In the genomic region with DNA sequence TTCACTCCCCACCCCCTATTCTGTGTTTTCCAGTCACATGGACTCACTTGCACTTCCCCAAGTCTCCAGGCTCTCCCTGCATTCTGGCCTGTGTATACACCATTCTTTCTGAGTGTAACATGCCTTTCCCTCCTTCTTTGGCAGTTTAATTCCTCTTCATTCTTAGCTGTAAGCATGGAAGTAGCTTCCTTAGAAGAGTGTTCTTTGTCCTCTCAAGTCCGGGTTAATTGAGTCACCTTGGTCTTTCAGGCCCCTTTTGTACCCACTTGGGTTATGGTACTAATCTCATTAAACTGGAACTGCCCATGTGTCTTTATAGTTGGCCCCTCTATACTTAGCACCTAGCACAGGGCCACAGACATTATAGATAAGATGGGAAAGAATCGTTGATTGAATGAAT, we compare ENCODE assay signal across 24 cellular contexts.
A peak's percentile ranks its signal among the peaks of the same experiment; 100 is the strongest.
DNase-seq lines count a peak whose midpoint lies in the region; ATAC-seq and TF ChIP-seq lines count a peak whose summit lies in the region.
"Had no signal": no experiment of that assay in that cellular context is flagged by ENCODE, and none has a peak within 500 bp of the region (broad histone marks: within the 10 kb centered on the region; RNA-seq: fewer than 3 reads in every experiment).

No MANE protein-coding gene starts in this region.

- no peak overlapping the region for H3K9ac ChIP-seq in neuronal stem cell (ENCODE audit: low read depth, low read length, poor library complexity)
- H3K9ac ChIP-seq: BLaER1 treated with 17β-estradiol and CSF1 and Interleukin-3, amounts not matched to agents 10 nM and 100 nM had no signal

- no peak overlapping the region for H3K27ac ChIP-seq in GM23338 (ENCODE audit: low read depth)
- H3K27ac ChIP-seq in OCI-LY7 (ENCODE audit: low read depth, low read length, poor library complexity, severe bottlenecking): no peak overlapping the region
- no peak overlapping the region for H3K27ac ChIP-seq in neuronal stem cell (replicated peaks; ENCODE audit: low read length)
- no peak overlapping the region for H3K27ac ChIP-seq in ovary
- H3K27ac ChIP-seq: A549; BLaER1 treated with 17β-estradiol and CSF1 and Interleukin-3, amounts not matched to agents 10 nM and 100 nM had no signal

- H2BK120ac ChIP-seq in neuronal stem cell (ENCODE audit: low read depth, low read length): no peak overlapping the region

- BruUV-seq in OCI-LY7 (replicated peaks; lab: Mats Ljungman, UMichigan): no TSS peak

- H3K4me3 ChIP-seq in GM23338: no peak overlapping the region
- no peak overlapping the region for H3K4me3 ChIP-seq in OCI-LY7 (ENCODE audit: low read depth, low read length, poor library complexity, severe bottlenecking)
- H3K4me3 ChIP-seq in neuronal stem cell (ENCODE audit: low read length in 2 of 2): no peak overlapping the region
- H3K4me3 ChIP-seq in ovary: no peak overlapping the region
- H3K4me3 ChIP-seq: A549; BLaER1 treated with 17β-estradiol and CSF1 and Interleukin-3, amounts not matched to agents 10 nM and 100 nM; GM12878; HAP-1 had no signal

- H2AK5ac ChIP-seq in neuronal stem cell (ENCODE audit: low read depth, low read length): no peak overlapping the region

- no peak overlapping the region for H4K91ac ChIP-seq in neuronal stem cell (ENCODE audit: low read depth, low read length, poor library complexity)

- no peak overlapping the region for H2BK5ac ChIP-seq in neuronal stem cell (ENCODE audit: low read length)

- no peak overlapping the region for H3K23ac ChIP-seq in neuronal stem cell (ENCODE audit: low read depth, low read length, poor library complexity)

- H3K27me3 Mint-ChIP-seq in GM23338 (ENCODE audit: insufficient read depth, low read depth, poor library complexity): no peaks in the 10 kb centered on the region
- H3K27me3 Mint-ChIP-seq: CD4-positive, alpha-beta T cell; CD8-positive, alpha-beta memory T cell had no signal

- no peak overlapping the region for H3K4ac ChIP-seq in neuronal stem cell (ENCODE audit: low read length)

- no peaks in the 10 kb centered on the region for H3K79me2 ChIP-seq in GM23338 (replicated peaks; ENCODE audit: insufficient read depth)
- no peaks in the 10 kb centered on the region for H3K79me2 ChIP-seq in OCI-LY7 (ENCODE audit: insufficient read depth, low read depth, low read length)

- H2BK15ac ChIP-seq in neuronal stem cell (ENCODE audit: low read length): no peak overlapping the region

- H4K8ac ChIP-seq in neuronal stem cell (ENCODE audit: low read depth, low read length): no peak overlapping the region

- intact Hi-C loops in OCI-LY7 (cut with micrococcal nuclease; ENCODE audit: unreplicated experiment) (no loop called here), ovary (cut with DNase I) (no loop called here)

- TF ChIP-seq CTCF in GM23338 (conservative IDR thresholded peaks at IDR 0.05; ENCODE audit: low read depth in 2 of 2) (no peak), OCI-LY7 (conservative IDR thresholded peaks at IDR 0.05; ENCODE audit: low read length) (no peak), ovary (IDR thresholded peaks at IDR 0.05) (no peak)

- no peak for TF ChIP-seq POLR2A in ovary (IDR thresholded peaks at IDR 0.05)

- no peak for DNase-seq in GM23338 (ENCODE audit: low spot score)
- DNase-seq in OCI-LY7 (ENCODE audit: low spot score): no peak
- DNase-seq in ecto neural progenitor cell (ENCODE audit: low spot score): peak; percentile 49
- DNase-seq in neuronal stem cell (ENCODE audit: low spot score): peak; percentile 71
- DNase-seq in ovary: no peak
- DNase-seq: 8988T; ACHN; AML-193; BE2C; CD4-positive, alpha-beta T cell; CD8-positive, alpha-beta memory T cell; DMS 273 treated with DMSO at 0.1 percent for 48 hours; DMS79; EL; GDM1; GOT3; HFFc6 had no signal

- no peaks in the 10 kb centered on the region for H3K4me1 ChIP-seq in GM23338 (ENCODE audit: insufficient read depth)
- H3K4me1 ChIP-seq in OCI-LY7 (ENCODE audit: insufficient read depth, low read length, poor library complexity, severe bottlenecking): peaks cover 18% of the 10 kb centered on the region
- no peaks in the 10 kb centered on the region for H3K4me1 ChIP-seq in neuronal stem cell (ENCODE audit: control insufficient read depth in 2 of 2, insufficient read depth in 1 of 2, low read depth in 1 of 2, low read length in 2 of 2)
- H3K4me1 ChIP-seq in ovary (ENCODE audit: insufficient read depth): no peaks in the 10 kb centered on the region
- H3K4me1 ChIP-seq: A549; BE2C; BLaER1 treated with 17β-estradiol and CSF1 and Interleukin-3, amounts not matched to agents 10 nM and 100 nM; HAP-1 had no signal

- POLR2A ChIA-PET in OCI-LY7 (lab: Charles Lee): interaction anchor here (1.1 to 4.8 kb wide), 2 partner anchors 13 to 14 kb away, joined by 4 to 34 read pairs; no protein-coding TSS in a partner anchor

- no peak overlapping the region for H3K4me2 ChIP-seq in GM23338
- no peak overlapping the region for H3K4me2 ChIP-seq in OCI-LY7 (ENCODE audit: low read length)
- H3K4me2 ChIP-seq in neuronal stem cell (ENCODE audit: insufficient read depth, low read length, poor library complexity, severe bottlenecking): no peak overlapping the region
- H3K4me2 ChIP-seq: A549; BLaER1 treated with 17β-estradiol and CSF1 and Interleukin-3, amounts not matched to agents 10 nM and 100 nM had no signal

- H3K27me3 ChIP-seq in GM23338 (ENCODE audit: insufficient read depth): no peaks in the 10 kb centered on the region
- H3K27me3 ChIP-seq in neuronal stem cell (ENCODE audit: control insufficient read depth in 3 of 3, insufficient read depth in 3 of 3, low read depth in 1 of 3, low read length in 3 of 3): no peaks in the 10 kb centered on the region
- H3K27me3 ChIP-seq in ovary: no peaks in the 10 kb centered on the region
- H3K27me3 ChIP-seq: BE2C; BLaER1 treated with 17β-estradiol and CSF1 and Interleukin-3, amounts not matched to agents 10 nM and 100 nM had no signal

- H3K14ac ChIP-seq in neuronal stem cell (ENCODE audit: low read length): no peak overlapping the region

- H2AFZ ChIP-seq in GM23338 (peak overlapping the region; percentile 34; the same call in 1 of the 2 replicates), OCI-LY7 (ENCODE audit: low read length) (peak overlapping the region; percentile 90; the same call in 1 of the 2 replicates), neuronal stem cell (ENCODE audit: low read length) (peak overlapping the region; percentile 50)

- no peaks in the 10 kb centered on the region for H3K9me3 Mint-ChIP-seq in GM23338
- H3K9me3 Mint-ChIP-seq: HFFc6 had no signal

- no peaks in the 10 kb centered on the region for H3F3A ChIP-seq in GM23338 (replicated peaks; ENCODE audit: low read depth)

- H3K36me3 ChIP-seq in GM23338 (ENCODE audit: insufficient read depth): no peaks in the 10 kb centered on the region
- no peaks in the 10 kb centered on the region; the same call in 1 of the 2 replicates for H3K36me3 ChIP-seq in OCI-LY7 (ENCODE audit: insufficient read depth, low read length)
- H3K36me3 ChIP-seq in neuronal stem cell (replicated peaks in 1 of 2; ENCODE audit: control insufficient read depth in 2 of 2, insufficient read depth in 2 of 2, low read length in 2 of 2): no peaks in the 10 kb centered on the region
- no peaks in the 10 kb centered on the region for H3K36me3 ChIP-seq in ovary
- H3K36me3 ChIP-seq: BE2C; BLaER1 treated with 17β-estradiol and CSF1 and Interleukin-3, amounts not matched to agents 10 nM and 100 nM; HAP-1 had no signal

- H2BK12ac ChIP-seq in neuronal stem cell (ENCODE audit: low read length): no peak overlapping the region

- H3K4me3 Mint-ChIP-seq in GM23338: no peak overlapping the region
- H3K4me3 Mint-ChIP-seq: CD14-positive monocyte; CD4-positive, alpha-beta T cell; CD8-positive, alpha-beta memory T cell; HFFc6 had no signal

- H3K18ac ChIP-seq in neuronal stem cell (ENCODE audit: low read length): no peak overlapping the region

- WGBS in neuronal stem cell (ENCODE audit: extremely low coverage in 2 of 2, insufficient read length in 2 of 2, insufficient replicate concordance in 1 of 2), 2 donors: no CpG with 5 or more reads among the region's 2 CpGs
- WGBS in ovary, 3 donors: 91 to 95% (median 91%) methylated on average over 2 of the region's 2 CpGs

- no peak for TF ChIP-seq EP300 in ovary (IDR thresholded peaks at IDR 0.05)

- no peaks in the 10 kb centered on the region for H4K20me1 ChIP-seq in GM23338 (replicated peaks; ENCODE audit: insufficient read depth)
- H4K20me1 ChIP-seq in OCI-LY7 (ENCODE audit: insufficient read depth, low read length): no peaks in the 10 kb centered on the region
- H4K20me1 ChIP-seq: BLaER1 treated with 17β-estradiol and CSF1 and Interleukin-3, amounts not matched to agents 10 nM and 100 nM had no signal

- H3K36me3 Mint-ChIP-seq in GM23338 (ENCODE audit: low read depth): no peaks in the 10 kb centered on the region
- H3K36me3 Mint-ChIP-seq: CD14-positive monocyte; CD8-positive, alpha-beta memory T cell had no signal

- CTCF ChIA-PET in OCI-LY7 (lab: Charles Lee; ENCODE audit: unreplicated experiment): no interaction called here

- H3K4me1 Mint-ChIP-seq in GM23338: no peaks in the 10 kb centered on the region
- H3K4me1 Mint-ChIP-seq: CD14-positive monocyte; CD8-positive, alpha-beta memory T cell had no signal

- H3K9me2 ChIP-seq in GM23338 (ENCODE audit: insufficient read depth) (no peaks in the 10 kb centered on the region), OCI-LY7 (ENCODE audit: insufficient read depth, low read length) (no peaks in the 10 kb centered on the region)

- ATAC-seq in GM23338: no peak
- ATAC-seq in HG03108 (IDR thresholded peaks at IDR 0.05; ENCODE audit: unreplicated experiment): no peak
- ATAC-seq in HG03045 (IDR thresholded peaks at IDR 0.05; ENCODE audit: unreplicated experiment): no peak
- ATAC-seq: A549, GM12878 had no signal

- H3K79me1 ChIP-seq in neuronal stem cell (ENCODE audit: low read depth, low read length): no peaks in the 10 kb centered on the region

- H3K27ac Mint-ChIP-seq in GM23338: no peak overlapping the region
- H3K27ac Mint-ChIP-seq: CD14-positive monocyte; CD4-positive, alpha-beta T cell; CD8-positive, alpha-beta memory T cell; HFFc6 had no signal

- no peaks in the 10 kb centered on the region for H3K9me3 ChIP-seq in OCI-LY7 (ENCODE audit: low read length)
- no peaks in the 10 kb centered on the region for H3K9me3 ChIP-seq in neuronal stem cell (replicated peaks in 1 of 2; ENCODE audit: control insufficient read depth in 2 of 2, insufficient read depth in 1 of 2, low read depth in 1 of 2, low read length in 2 of 2)
- no peaks in the 10 kb centered on the region for H3K9me3 ChIP-seq in ovary
- H3K9me3 ChIP-seq: A549; BE2C; BLaER1 treated with 17β-estradiol and CSF1 and Interleukin-3, amounts not matched to agents 10 nM and 100 nM; HAP-1 had no signal

TF ChIP-seq in GM23338, 12 proteins besides CTCF, POLR2A, EP300 and RAD21 (continues in another document):
- no peak for TF ChIP-seq CREB1 (CRISPR knock-in tag; IDR thresholded peaks at IDR 0.05; ENCODE audit: low read depth)
- TF ChIP-seq JUNB (IDR thresholded peaks at IDR 0.05; ENCODE audit: unreplicated experiment): no peak
- TF ChIP-seq NANOG (IDR thresholded peaks at IDR 0.05; ENCODE audit: borderline replicate concordance): no peak

Comparison
In these comparisons a context has a peak if more than half of its experiments do, and no peak if none do; other contexts are left out.
1. DNase-seq: peak in ecto neural progenitor cell (single experiment) and neuronal stem cell (single experiment); none in GM23338 (single experiment), OCI-LY7 (single experiment) and ovary (0 of 5).
2. H2AFZ ChIP-seq: peak in every context shown above with its lines; median percentile 90 in OCI-LY7; 50 in neuronal stem cell; 34 in GM23338.